ENCODE assay signal across 2 cellular contexts in the genomic region with DNA sequence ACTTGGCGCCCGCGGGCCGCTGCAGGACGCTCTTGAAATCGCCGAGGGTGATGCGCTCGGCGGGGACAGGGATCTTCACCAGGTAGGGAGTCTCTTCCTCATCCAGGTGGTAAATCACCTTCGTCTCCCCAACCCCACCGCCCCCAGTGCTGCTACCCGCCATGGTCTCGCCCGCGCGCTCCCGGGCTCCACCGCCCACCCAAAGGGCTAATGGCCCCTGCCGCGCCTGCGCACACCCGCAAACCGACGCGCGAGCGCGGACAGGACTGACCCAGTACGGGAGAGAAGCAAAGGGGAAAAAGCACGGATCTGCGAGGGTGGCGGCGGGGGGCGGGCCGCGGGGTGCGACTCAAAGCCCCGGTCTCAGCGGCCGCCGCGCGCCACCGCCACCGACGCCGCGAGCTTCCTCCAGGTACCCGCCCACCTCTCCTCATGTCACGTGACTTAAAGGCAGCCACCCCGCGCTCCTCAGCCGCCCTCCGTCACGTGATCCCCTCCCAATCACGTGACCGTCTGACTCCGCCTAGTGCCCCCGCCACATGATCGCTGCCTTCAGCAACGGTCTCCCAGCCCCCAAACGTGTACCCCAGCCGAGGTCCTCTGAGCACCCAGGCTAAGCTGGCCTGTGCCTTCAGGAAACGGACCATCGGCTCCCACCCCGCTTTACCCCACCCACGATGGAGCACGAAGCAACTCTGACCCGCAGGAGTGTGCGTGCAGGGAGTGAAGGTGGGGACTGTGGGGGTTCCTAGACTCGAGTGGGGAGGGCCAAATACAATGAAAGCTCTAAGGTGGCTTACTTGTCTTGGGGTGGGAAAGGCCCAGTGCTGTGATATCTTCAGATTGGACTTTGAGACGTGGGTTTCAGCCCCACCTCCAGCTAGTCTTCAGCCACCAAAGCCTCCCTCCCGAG.
TF ChIP-seq lines count a peak whose summit lies in the region.

A gene (minus strand): TSS at position 418 of the 913 bp plus-strand sequence. CDS start 255 bp downstream, at position 163.

TF ChIP-seq in HCT116, 20 proteins besides CTCF, POLR2A, EP300 and RAD21 (continued from another document):
- TF ChIP-seq, protein P1, sequence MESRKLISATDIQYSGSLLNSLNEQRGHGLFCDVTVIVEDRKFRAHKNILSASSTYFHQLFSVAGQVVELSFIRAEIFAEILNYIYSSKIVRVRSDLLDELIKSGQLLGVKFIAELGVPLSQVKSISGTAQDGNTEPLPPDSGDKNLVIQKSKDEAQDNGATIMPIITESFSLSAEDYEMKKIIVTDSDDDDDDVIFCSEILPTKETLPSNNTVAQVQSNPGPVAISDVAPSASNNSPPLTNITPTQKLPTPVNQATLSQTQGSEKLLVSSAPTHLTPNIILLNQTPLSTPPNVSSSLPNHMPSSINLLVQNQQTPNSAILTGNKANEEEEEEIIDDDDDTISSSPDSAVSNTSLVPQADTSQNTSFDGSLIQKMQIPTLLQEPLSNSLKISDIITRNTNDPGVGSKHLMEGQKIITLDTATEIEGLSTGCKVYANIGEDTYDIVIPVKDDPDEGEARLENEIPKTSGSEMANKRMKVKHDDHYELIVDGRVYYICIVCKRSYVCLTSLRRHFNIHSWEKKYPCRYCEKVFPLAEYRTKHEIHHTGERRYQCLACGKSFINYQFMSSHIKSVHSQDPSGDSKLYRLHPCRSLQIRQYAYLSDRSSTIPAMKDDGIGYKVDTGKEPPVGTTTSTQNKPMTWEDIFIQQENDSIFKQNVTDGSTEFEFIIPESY (IDR thresholded peaks at IDR 0.05; ENCODE audit: extremely low read depth, insufficient replicate concordance, low read length), result peak; percentile 62
- TF ChIP-seq, protein P2, sequence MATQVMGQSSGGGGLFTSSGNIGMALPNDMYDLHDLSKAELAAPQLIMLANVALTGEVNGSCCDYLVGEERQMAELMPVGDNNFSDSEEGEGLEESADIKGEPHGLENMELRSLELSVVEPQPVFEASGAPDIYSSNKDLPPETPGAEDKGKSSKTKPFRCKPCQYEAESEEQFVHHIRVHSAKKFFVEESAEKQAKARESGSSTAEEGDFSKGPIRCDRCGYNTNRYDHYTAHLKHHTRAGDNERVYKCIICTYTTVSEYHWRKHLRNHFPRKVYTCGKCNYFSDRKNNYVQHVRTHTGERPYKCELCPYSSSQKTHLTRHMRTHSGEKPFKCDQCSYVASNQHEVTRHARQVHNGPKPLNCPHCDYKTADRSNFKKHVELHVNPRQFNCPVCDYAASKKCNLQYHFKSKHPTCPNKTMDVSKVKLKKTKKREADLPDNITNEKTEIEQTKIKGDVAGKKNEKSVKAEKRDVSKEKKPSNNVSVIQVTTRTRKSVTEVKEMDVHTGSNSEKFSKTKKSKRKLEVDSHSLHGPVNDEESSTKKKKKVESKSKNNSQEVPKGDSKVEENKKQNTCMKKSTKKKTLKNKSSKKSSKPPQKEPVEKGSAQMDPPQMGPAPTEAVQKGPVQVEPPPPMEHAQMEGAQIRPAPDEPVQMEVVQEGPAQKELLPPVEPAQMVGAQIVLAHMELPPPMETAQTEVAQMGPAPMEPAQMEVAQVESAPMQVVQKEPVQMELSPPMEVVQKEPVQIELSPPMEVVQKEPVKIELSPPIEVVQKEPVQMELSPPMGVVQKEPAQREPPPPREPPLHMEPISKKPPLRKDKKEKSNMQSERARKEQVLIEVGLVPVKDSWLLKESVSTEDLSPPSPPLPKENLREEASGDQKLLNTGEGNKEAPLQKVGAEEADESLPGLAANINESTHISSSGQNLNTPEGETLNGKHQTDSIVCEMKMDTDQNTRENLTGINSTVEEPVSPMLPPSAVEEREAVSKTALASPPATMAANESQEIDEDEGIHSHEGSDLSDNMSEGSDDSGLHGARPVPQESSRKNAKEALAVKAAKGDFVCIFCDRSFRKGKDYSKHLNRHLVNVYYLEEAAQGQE (IDR thresholded peaks at IDR 0.05; ENCODE audit: low read depth), result no peak
- no peak for TF ChIP-seq CBX3 (IDR thresholded peaks at IDR 0.05; ENCODE audit: low read depth)
- TF ChIP-seq EGR1 (IDR thresholded peaks at IDR 0.05; ENCODE audit: low read depth), result peak; percentile 82
- TF ChIP-seq, protein P3, sequence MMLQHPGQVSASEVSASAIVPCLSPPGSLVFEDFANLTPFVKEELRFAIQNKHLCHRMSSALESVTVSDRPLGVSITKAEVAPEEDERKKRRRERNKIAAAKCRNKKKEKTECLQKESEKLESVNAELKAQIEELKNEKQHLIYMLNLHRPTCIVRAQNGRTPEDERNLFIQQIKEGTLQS (IDR thresholded peaks at IDR 0.05), result no peak
- TF ChIP-seq FOSL1 (IDR thresholded peaks at IDR 0.05; ENCODE audit: low read depth), result no peak
- no peak for TF ChIP-seq ZNF274 (IDR thresholded peaks at IDR 0.05; ENCODE audit: low read depth, low read length)
- no peak for TF ChIP-seq EZH2 (IDR thresholded peaks at IDR 0.05)
- peak; percentile 73 for TF ChIP-seq JUND (IDR thresholded peaks at IDR 0.05)

TF ChIP-seq in SK-N-SH treated with all-trans-retinoic acid at 6 μM for 48 hours, 23 proteins besides CTCF, POLR2A, EP300 and RAD21 (continued from another document):
- TF ChIP-seq, protein P4, sequence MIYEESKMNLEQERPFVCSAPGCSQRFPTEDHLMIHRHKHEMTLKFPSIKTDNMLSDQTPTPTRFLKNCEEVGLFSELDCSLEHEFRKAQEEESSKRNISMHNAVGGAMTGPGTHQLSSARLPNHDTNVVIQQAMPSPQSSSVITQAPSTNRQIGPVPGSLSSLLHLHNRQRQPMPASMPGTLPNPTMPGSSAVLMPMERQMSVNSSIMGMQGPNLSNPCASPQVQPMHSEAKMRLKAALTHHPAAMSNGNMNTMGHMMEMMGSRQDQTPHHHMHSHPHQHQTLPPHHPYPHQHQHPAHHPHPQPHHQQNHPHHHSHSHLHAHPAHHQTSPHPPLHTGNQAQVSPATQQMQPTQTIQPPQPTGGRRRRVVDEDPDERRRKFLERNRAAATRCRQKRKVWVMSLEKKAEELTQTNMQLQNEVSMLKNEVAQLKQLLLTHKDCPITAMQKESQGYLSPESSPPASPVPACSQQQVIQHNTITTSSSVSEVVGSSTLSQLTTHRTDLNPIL (CRISPR knock-in tag; IDR thresholded peaks at IDR 0.05; ENCODE audit: low read depth), result no peak
- TF ChIP-seq, protein P5, sequence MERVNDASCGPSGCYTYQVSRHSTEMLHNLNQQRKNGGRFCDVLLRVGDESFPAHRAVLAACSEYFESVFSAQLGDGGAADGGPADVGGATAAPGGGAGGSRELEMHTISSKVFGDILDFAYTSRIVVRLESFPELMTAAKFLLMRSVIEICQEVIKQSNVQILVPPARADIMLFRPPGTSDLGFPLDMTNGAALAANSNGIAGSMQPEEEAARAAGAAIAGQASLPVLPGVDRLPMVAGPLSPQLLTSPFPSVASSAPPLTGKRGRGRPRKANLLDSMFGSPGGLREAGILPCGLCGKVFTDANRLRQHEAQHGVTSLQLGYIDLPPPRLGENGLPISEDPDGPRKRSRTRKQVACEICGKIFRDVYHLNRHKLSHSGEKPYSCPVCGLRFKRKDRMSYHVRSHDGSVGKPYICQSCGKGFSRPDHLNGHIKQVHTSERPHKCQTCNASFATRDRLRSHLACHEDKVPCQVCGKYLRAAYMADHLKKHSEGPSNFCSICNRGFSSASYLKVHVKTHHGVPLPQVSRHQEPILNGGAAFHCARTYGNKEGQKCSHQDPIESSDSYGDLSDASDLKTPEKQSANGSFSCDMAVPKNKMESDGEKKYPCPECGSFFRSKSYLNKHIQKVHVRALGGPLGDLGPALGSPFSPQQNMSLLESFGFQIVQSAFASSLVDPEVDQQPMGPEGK (CRISPR knock-in tag; IDR thresholded peaks at IDR 0.05; ENCODE audit: borderline replicate concordance), result peak; percentile 65
- TF ChIP-seq OSR1 (CRISPR knock-in tag; IDR thresholded peaks at IDR 0.05) (no peak), ZFP30 (CRISPR knock-in tag; IDR thresholded peaks at IDR 0.05) (no peak), ZNF565 (CRISPR knock-in tag; conservative IDR thresholded peaks at IDR 0.05; ENCODE audit: low read depth) (peak; percentile 68; the same call in 1 of the 2 replicates), ESRRG (CRISPR knock-in tag; IDR thresholded peaks at IDR 0.05) (peak; percentile 91; the same call in 1 of the 2 replicates), ISL1 (CRISPR knock-in tag; IDR thresholded peaks at IDR 0.05) (no peak), ZFP3 (CRISPR knock-in tag; IDR thresholded peaks at IDR 0.05) (peak; percentile 77; the same call in 1 of the 2 replicates), ARNTL (CRISPR knock-in tag; IDR thresholded peaks at IDR 0.05; ENCODE audit: borderline replicate concordance, low read depth) (peak; percentile 86; the same call in 1 of the 2 replicates), RARB (CRISPR knock-in tag; IDR thresholded peaks at IDR 0.05) (peak; percentile 59; the same call in 1 of the 2 replicates), PPARA (CRISPR knock-in tag; IDR thresholded peaks at IDR 0.05; ENCODE audit: borderline replicate concordance) (no peak), BACH2 (CRISPR knock-in tag; IDR thresholded peaks at IDR 0.05; ENCODE audit: borderline replicate concordance) (no peak), GLIS3 (CRISPR knock-in tag; IDR thresholded peaks at IDR 0.05) (peak; percentile 82)
- TF ChIP-seq, protein P6, sequence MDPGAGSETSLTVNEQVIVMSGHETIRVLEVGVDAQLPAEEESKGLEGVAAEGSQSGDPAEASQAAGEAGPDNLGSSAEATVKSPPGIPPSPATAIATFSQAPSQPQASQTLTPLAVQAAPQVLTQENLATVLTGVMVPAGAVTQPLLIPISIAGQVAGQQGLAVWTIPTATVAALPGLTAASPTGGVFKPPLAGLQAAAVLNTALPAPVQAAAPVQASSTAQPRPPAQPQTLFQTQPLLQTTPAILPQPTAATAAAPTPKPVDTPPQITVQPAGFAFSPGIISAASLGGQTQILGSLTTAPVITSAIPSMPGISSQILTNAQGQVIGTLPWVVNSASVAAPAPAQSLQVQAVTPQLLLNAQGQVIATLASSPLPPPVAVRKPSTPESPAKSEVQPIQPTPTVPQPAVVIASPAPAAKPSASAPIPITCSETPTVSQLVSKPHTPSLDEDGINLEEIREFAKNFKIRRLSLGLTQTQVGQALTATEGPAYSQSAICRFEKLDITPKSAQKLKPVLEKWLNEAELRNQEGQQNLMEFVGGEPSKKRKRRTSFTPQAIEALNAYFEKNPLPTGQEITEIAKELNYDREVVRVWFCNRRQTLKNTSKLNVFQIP (CRISPR knock-in tag; IDR thresholded peaks at IDR 0.05; ENCODE audit: borderline replicate concordance, low read depth), result no peak
- TF ChIP-seq, protein P7, sequence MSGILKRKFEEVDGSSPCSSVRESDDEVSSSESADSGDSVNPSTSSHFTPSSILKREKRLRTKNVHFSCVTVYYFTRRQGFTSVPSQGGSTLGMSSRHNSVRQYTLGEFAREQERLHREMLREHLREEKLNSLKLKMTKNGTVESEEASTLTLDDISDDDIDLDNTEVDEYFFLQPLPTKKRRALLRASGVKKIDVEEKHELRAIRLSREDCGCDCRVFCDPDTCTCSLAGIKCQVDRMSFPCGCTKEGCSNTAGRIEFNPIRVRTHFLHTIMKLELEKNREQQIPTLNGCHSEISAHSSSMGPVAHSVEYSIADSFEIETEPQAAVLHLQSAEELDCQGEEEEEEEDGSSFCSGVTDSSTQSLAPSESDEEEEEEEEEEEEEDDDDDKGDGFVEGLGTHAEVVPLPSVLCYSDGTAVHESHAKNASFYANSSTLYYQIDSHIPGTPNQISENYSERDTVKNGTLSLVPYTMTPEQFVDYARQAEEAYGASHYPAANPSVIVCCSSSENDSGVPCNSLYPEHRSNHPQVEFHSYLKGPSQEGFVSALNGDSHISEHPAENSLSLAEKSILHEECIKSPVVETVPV (CRISPR knock-in tag; IDR thresholded peaks at IDR 0.05), result no peak
